ENCODE assay signal across 1 cellular context in the genomic region with DNA sequence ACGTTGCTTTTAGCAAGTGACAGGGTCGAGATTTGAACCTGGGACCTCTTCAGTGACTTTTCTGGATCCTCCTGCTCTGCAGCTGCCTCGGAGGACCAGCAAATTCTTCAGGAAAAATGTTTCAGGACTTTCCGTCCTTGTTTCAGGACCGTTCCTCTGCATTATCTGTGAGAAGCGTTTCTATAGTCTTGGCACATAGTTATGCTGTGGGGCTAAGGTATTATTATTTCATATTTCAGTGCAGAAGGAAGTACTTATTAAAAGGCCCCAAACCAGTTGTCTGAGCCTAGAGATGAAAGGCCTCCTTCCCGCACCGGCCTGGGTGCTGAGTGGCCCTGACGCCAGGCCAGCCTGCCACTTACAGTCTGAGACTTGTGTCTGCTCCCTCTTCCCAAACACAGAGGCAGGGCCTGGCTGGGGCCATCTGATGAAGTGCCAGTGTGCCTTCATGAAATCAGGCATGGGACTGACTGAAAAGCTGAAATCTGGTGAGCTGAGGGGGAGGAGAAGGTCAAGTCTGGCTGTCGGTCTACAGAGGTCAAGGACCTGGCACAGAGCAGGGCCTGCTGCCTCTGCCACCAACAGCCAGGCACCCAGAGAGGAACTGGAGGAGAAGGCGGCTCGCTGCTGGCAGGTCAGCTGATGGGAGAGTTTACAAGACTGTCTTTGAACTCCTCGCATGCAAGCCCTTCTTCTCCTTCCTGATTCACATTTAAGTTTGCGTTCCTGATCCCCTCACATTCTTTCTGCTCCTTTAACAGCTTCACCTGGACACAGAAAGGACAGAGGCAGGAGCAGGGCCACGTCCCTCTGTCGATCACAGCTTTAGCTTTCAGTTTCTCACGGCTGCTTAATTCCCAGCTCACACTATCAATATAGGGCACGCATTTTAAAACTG.
TF ChIP-seq lines count a peak whose summit lies in the region.

No MANE protein-coding gene starts in this region.

TF ChIP-seq in HepG2, 621 proteins besides CTCF, POLR2A, EP300 and RAD21 (continued from another document and continues in another):
- TF ChIP-seq MAZ (IDR thresholded peaks at IDR 0.05; ENCODE audit: borderline replicate concordance, low read depth, low read length) (no peak), MAZ (CRISPR knock-in tag; IDR thresholded peaks at IDR 0.05; ENCODE audit: low read depth) (0 out of 2 replicates have a peak, but pooled peaks have one; percentile 13), MYC (CRISPR knock-in tag; IDR thresholded peaks at IDR 0.05; ENCODE audit: borderline replicate concordance) (no peak; the same call in 1 of the 2 replicates), ZNF121 (CRISPR knock-in tag; IDR thresholded peaks at IDR 0.05) (no peak), NFE2L2 (IDR thresholded peaks at IDR 0.05; ENCODE audit: low read length) (no peak), NR2C2 (CRISPR knock-in tag; IDR thresholded peaks at IDR 0.05; ENCODE audit: borderline replicate concordance) (peak; percentile 87), ZNF598 (CRISPR knock-in tag; IDR thresholded peaks at IDR 0.05; ENCODE audit: borderline replicate concordance) (peak; percentile 74; the same call in 1 of the 2 replicates), ETV6 (CRISPR knock-in tag; conservative IDR thresholded peaks at IDR 0.05) (no peak), BORCS8-MEF2B (CRISPR knock-in tag; IDR thresholded peaks at IDR 0.05) (0 out of 2 replicates have a peak, but pooled peaks have one; percentile 87), ZNF660 (CRISPR knock-in tag; IDR thresholded peaks at IDR 0.05; ENCODE audit: borderline replicate concordance, low read depth) (no peak), ZSCAN30 (CRISPR knock-in tag; IDR thresholded peaks at IDR 0.05) (no peak), ZNF781 (CRISPR knock-in tag; IDR thresholded peaks at IDR 0.05; ENCODE audit: borderline replicate concordance, not compliant biosample characterization) (peak; percentile 39), POLR2G (IDR thresholded peaks at IDR 0.05; ENCODE audit: low read depth, low read length) (peak; percentile 51; the same call in 1 of the 2 replicates), GATAD2A (CRISPR knock-in tag; IDR thresholded peaks at IDR 0.05) (peak; percentile 65), NKX3-1 (CRISPR knock-in tag; IDR thresholded peaks at IDR 0.05) (no peak), ZNF605 (CRISPR knock-in tag; IDR thresholded peaks at IDR 0.05) (no peak; the same call in 1 of the 2 replicates), ZNF768 (CRISPR knock-in tag; IDR thresholded peaks at IDR 0.05) (peak; percentile 74; the same call in 1 of the 2 replicates), ZNF235 (CRISPR knock-in tag; IDR thresholded peaks at IDR 0.05; ENCODE audit: borderline replicate concordance) (0 out of 2 replicates have a peak, but pooled peaks have one; percentile 5), ZNF33A (CRISPR knock-in tag; IDR thresholded peaks at IDR 0.05; ENCODE audit: borderline replicate concordance) (no peak), ZKSCAN5 (CRISPR knock-in tag; IDR thresholded peaks at IDR 0.05) (no peak), KMT2A (CRISPR knock-in tag; IDR thresholded peaks at IDR 0.05) (peak; percentile 97), ZNF337 (CRISPR knock-in tag; IDR thresholded peaks at IDR 0.05; ENCODE audit: borderline replicate concordance, low read depth) (0 out of 2 replicates have a peak, but pooled peaks have one; percentile 66), FOXK2 (IDR thresholded peaks at IDR 0.05) (no peak), KDM5B (CRISPR knock-in tag; IDR thresholded peaks at IDR 0.05; ENCODE audit: borderline replicate concordance) (peak; percentile 39), ZNF629 (CRISPR knock-in tag; conservative IDR thresholded peaks at IDR 0.05) (no peak), SNAPC2 (CRISPR knock-in tag; IDR thresholded peaks at IDR 0.05) (0 out of 2 replicates have a peak, but pooled peaks have one; percentile 47), GZF1 (CRISPR knock-in tag; IDR thresholded peaks at IDR 0.05) (0 out of 2 replicates have a peak, but pooled peaks have one; percentile 40), CCDC6 (CRISPR knock-in tag; IDR thresholded peaks at IDR 0.05) (peak; percentile 65; the same call in 1 of the 2 replicates), NR2F6 (IDR thresholded peaks at IDR 0.05) (peak; percentile 94), NR2F6 (CRISPR knock-in tag; IDR thresholded peaks at IDR 0.05) (peak; percentile 97), KLF13 (CRISPR knock-in tag; IDR thresholded peaks at IDR 0.05) (no peak), TBX2 (CRISPR knock-in tag; IDR thresholded peaks at IDR 0.05; ENCODE audit: borderline replicate concordance) (0 out of 2 replicates have a peak, but pooled peaks have one; percentile 52), PHF20 (CRISPR knock-in tag; IDR thresholded peaks at IDR 0.05) (peak; percentile 49; the same call in 1 of the 2 replicates)
- TF ChIP-seq, protein P1, sequence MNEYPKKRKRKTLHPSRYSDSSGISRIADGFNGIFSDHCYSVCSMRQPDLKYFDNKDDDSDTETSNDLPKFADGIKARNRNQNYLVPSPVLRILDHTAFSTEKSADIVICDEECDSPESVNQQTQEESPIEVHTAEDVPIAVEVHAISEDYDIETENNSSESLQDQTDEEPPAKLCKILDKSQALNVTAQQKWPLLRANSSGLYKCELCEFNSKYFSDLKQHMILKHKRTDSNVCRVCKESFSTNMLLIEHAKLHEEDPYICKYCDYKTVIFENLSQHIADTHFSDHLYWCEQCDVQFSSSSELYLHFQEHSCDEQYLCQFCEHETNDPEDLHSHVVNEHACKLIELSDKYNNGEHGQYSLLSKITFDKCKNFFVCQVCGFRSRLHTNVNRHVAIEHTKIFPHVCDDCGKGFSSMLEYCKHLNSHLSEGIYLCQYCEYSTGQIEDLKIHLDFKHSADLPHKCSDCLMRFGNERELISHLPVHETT (CRISPR knock-in tag; conservative IDR thresholded peaks at IDR 0.05) = no peak
- TF ChIP-seq, protein P2, sequence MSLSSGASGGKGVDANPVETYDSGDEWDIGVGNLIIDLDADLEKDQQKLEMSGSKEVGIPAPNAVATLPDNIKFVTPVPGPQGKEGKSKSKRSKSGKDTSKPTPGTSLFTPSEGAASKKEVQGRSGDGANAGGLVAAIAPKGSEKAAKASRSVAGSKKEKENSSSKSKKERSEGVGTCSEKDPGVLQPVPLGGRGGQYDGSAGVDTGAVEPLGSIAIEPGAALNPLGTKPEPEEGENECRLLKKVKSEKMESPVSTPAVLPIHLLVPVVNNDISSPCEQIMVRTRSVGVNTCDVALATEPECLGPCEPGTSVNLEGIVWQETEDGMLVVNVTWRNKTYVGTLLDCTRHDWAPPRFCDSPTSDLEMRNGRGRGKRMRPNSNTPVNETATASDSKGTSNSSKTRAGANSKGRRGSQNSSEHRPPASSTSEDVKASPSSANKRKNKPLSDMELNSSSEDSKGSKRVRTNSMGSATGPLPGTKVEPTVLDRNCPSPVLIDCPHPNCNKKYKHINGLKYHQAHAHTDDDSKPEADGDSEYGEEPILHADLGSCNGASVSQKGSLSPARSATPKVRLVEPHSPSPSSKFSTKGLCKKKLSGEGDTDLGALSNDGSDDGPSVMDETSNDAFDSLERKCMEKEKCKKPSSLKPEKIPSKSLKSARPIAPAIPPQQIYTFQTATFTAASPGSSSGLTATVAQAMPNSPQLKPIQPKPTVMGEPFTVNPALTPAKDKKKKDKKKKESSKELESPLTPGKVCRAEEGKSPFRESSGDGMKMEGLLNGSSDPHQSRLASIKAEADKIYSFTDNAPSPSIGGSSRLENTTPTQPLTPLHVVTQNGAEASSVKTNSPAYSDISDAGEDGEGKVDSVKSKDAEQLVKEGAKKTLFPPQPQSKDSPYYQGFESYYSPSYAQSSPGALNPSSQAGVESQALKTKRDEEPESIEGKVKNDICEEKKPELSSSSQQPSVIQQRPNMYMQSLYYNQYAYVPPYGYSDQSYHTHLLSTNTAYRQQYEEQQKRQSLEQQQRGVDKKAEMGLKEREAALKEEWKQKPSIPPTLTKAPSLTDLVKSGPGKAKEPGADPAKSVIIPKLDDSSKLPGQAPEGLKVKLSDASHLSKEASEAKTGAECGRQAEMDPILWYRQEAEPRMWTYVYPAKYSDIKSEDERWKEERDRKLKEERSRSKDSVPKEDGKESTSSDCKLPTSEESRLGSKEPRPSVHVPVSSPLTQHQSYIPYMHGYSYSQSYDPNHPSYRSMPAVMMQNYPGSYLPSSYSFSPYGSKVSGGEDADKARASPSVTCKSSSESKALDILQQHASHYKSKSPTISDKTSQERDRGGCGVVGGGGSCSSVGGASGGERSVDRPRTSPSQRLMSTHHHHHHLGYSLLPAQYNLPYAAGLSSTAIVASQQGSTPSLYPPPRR (CRISPR knock-in tag; IDR thresholded peaks at IDR 0.05; ENCODE audit: borderline replicate concordance) = 0 out of 2 replicates have a peak, but pooled peaks have one; percentile 23
- TF ChIP-seq, protein P3, sequence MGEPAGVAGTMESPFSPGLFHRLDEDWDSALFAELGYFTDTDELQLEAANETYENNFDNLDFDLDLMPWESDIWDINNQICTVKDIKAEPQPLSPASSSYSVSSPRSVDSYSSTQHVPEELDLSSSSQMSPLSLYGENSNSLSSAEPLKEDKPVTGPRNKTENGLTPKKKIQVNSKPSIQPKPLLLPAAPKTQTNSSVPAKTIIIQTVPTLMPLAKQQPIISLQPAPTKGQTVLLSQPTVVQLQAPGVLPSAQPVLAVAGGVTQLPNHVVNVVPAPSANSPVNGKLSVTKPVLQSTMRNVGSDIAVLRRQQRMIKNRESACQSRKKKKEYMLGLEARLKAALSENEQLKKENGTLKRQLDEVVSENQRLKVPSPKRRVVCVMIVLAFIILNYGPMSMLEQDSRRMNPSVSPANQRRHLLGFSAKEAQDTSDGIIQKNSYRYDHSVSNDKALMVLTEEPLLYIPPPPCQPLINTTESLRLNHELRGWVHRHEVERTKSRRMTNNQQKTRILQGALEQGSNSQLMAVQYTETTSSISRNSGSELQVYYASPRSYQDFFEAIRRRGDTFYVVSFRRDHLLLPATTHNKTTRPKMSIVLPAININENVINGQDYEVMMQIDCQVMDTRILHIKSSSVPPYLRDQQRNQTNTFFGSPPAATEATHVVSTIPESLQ (CRISPR knock-in tag; conservative IDR thresholded peaks at IDR 0.05) = 0 out of 2 replicates have a peak, but pooled peaks have one; percentile 75
- TF ChIP-seq, protein P4, sequence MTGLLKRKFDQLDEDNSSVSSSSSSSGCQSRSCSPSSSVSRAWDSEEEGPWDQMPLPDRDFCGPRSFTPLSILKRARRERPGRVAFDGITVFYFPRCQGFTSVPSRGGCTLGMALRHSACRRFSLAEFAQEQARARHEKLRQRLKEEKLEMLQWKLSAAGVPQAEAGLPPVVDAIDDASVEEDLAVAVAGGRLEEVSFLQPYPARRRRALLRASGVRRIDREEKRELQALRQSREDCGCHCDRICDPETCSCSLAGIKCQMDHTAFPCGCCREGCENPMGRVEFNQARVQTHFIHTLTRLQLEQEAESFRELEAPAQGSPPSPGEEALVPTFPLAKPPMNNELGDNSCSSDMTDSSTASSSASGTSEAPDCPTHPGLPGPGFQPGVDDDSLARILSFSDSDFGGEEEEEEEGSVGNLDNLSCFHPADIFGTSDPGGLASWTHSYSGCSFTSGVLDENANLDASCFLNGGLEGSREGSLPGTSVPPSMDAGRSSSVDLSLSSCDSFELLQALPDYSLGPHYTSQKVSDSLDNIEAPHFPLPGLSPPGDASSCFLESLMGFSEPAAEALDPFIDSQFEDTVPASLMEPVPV (CRISPR knock-in tag; IDR thresholded peaks at IDR 0.05) = peak; percentile 76; the same call in 1 of the 2 replicates
- TF ChIP-seq, protein P5, sequence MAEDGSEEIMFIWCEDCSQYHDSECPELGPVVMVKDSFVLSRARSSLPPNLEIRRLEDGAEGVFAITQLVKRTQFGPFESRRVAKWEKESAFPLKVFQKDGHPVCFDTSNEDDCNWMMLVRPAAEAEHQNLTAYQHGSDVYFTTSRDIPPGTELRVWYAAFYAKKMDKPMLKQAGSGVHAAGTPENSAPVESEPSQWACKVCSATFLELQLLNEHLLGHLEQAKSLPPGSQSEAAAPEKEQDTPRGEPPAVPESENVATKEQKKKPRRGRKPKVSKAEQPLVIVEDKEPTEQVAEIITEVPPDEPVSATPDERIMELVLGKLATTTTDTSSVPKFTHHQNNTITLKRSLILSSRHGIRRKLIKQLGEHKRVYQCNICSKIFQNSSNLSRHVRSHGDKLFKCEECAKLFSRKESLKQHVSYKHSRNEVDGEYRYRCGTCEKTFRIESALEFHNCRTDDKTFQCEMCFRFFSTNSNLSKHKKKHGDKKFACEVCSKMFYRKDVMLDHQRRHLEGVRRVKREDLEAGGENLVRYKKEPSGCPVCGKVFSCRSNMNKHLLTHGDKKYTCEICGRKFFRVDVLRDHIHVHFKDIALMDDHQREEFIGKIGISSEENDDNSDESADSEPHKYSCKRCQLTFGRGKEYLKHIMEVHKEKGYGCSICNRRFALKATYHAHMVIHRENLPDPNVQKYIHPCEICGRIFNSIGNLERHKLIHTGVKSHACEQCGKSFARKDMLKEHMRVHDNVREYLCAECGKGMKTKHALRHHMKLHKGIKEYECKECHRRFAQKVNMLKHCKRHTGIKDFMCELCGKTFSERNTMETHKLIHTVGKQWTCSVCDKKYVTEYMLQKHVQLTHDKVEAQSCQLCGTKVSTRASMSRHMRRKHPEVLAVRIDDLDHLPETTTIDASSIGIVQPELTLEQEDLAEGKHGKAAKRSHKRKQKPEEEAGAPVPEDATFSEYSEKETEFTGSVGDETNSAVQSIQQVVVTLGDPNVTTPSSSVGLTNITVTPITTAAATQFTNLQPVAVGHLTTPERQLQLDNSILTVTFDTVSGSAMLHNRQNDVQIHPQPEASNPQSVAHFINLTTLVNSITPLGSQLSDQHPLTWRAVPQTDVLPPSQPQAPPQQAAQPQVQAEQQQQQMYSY (CRISPR knock-in tag; IDR thresholded peaks at IDR 0.05) = 0 out of 2 replicates have a peak, but pooled peaks have one; percentile 64
- TF ChIP-seq, protein P6, sequence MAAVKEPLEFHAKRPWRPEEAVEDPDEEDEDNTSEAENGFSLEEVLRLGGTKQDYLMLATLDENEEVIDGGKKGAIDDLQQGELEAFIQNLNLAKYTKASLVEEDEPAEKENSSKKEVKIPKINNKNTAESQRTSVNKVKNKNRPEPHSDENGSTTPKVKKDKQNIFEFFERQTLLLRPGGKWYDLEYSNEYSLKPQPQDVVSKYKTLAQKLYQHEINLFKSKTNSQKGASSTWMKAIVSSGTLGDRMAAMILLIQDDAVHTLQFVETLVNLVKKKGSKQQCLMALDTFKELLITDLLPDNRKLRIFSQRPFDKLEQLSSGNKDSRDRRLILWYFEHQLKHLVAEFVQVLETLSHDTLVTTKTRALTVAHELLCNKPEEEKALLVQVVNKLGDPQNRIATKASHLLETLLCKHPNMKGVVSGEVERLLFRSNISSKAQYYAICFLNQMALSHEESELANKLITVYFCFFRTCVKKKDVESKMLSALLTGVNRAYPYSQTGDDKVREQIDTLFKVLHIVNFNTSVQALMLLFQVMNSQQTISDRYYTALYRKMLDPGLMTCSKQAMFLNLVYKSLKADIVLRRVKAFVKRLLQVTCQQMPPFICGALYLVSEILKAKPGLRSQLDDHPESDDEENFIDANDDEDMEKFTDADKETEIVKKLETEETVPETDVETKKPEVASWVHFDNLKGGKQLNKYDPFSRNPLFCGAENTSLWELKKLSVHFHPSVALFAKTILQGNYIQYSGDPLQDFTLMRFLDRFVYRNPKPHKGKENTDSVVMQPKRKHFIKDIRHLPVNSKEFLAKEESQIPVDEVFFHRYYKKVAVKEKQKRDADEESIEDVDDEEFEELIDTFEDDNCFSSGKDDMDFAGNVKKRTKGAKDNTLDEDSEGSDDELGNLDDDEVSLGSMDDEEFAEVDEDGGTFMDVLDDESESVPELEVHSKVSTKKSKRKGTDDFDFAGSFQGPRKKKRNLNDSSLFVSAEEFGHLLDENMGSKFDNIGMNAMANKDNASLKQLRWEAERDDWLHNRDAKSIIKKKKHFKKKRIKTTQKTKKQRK (IDR thresholded peaks at IDR 0.05; ENCODE audit: low read length) = no peak
- TF ChIP-seq, protein P7, sequence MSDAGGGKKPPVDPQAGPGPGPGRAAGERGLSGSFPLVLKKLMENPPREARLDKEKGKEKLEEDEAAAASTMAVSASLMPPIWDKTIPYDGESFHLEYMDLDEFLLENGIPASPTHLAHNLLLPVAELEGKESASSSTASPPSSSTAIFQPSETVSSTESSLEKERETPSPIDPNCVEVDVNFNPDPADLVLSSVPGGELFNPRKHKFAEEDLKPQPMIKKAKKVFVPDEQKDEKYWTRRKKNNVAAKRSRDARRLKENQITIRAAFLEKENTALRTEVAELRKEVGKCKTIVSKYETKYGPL (CRISPR knock-in tag; IDR thresholded peaks at IDR 0.05) = no peak
